16 cellular contexts compared by ENCODE assay signal in genomic region chr11:68609761-68610160, GRCh38.
"Had no signal": no experiment of that assay in that cellular context is flagged by ENCODE, and none has a peak within 500 bp of the region (broad histone marks: within the 10 kb centered on the region; RNA-seq: fewer than 3 reads in every experiment).

No MANE protein-coding gene starts in this region.

- H3K27ac Mint-ChIP-seq: activated B cell treated with CpG ODN at 0.5 μM for 24 hours; activated naive CD4-positive, alpha-beta T cell treated with anti-CD3 and anti-CD28 coated beads for 36 hours; activated T-helper 17 cell treated with anti-CD3 and anti-CD28 coated beads, Interleukin-2, amount 50 U/mL, for 72 hours; T-helper 1 cell treated with Interleukin-12 subunit alpha and Interleukin-12 subunit beta and Interleukin-4 antibody, amounts not matched to agents 30 μg/mL and 1 μg/mL, for 36 hours had no signal

- ATAC-seq: activated T-helper 17 cell treated with anti-CD3 and anti-CD28 coated beads, Interleukin-2, amount 50 U/mL, for 72 hours; left colon had no signal

- H3K27me3 Mint-ChIP-seq: activated B cell treated with CpG ODN at 0.5 μM for 24 hours; activated T-helper 17 cell treated with anti-CD3 and anti-CD28 coated beads, Interleukin-2, amount 50 U/mL, for 72 hours had no signal

- H3K4me1 Mint-ChIP-seq: activated B cell treated with CpG ODN at 0.5 μM for 24 hours; activated T-helper 17 cell treated with anti-CD3 and anti-CD28 coated beads, Interleukin-2, amount 50 U/mL, for 72 hours had no signal

- H3K4me3 Mint-ChIP-seq: activated B cell treated with CpG ODN at 0.5 μM for 24 hours; activated naive CD4-positive, alpha-beta T cell treated with anti-CD3 and anti-CD28 coated beads for 36 hours; activated T-helper 17 cell treated with anti-CD3 and anti-CD28 coated beads, Interleukin-2, amount 50 U/mL, for 72 hours; T-helper 1 cell treated with Interleukin-12 subunit alpha and Interleukin-12 subunit beta and Interleukin-4 antibody, amounts not matched to agents 30 μg/mL and 1 μg/mL, for 36 hours had no signal

- H3K27ac ChIP-seq: adrenal gland, skin epidermis, suprapubic skin had no signal

- H3K9me3 Mint-ChIP-seq: activated B cell treated with CpG ODN at 0.5 μM for 24 hours; activated naive CD4-positive, alpha-beta T cell treated with anti-CD3 and anti-CD28 coated beads for 36 hours; activated T-helper 17 cell treated with anti-CD3 and anti-CD28 coated beads, Interleukin-2, amount 50 U/mL, for 72 hours; T-helper 1 cell treated with Interleukin-12 subunit alpha and Interleukin-12 subunit beta and Interleukin-4 antibody, amounts not matched to agents 30 μg/mL and 1 μg/mL, for 36 hours had no signal

- DNase-seq: activated B cell treated with CpG ODN at 0.5 μM for 24 hours; activated CD4-positive, alpha-beta T cell treated with anti-CD3 and anti-CD28 coated beads, Interleukin-2, amount 50 U/mL, for 4 hours; activated naive CD4-positive, alpha-beta T cell treated with anti-CD3 and anti-CD28 coated beads for 36 hours; activated T-cell treated with anti-CD3 and anti-CD28 coated beads for 4 hours; adrenal gland; dorsolateral prefrontal cortex; left colon; retina; stimulated activated CD4-positive, alpha-beta T cell treated with anti-CD3 and anti-CD28 coated beads, Interleukin-15, amount 100 ng/mL, for 24 hours; stimulated activated CD4-positive, alpha-beta T cell treated with anti-CD3 and anti-CD28 coated beads, Interleukin-4, amount 100 ng/mL, for 24 hours; stimulated activated naive CD4-positive, alpha-beta T cell treated with Interleukin-2 at 50 U/mL for 16 hours; trophoblast cell had no signal
